Comparison of ENCODE assay signal across 10 cellular contexts in genomic region chr19:50719566-50719965, GRCh38. TPM values are rescaled to one million over a fixed set of nuclear protein-coding genes. Genes with fewer than 3 reads are reported as not detected.
DNase-seq lines count a peak whose midpoint lies in the region; ATAC-seq, FAIRE-seq and TF ChIP-seq lines count a peak whose summit lies in the region.
"Had no signal": no experiment of that assay in that cellular context is flagged by ENCODE, and none has a peak within 500 bp of the region (broad histone marks: within the 10 kb centered on the region; RNA-seq: fewer than 3 reads in every experiment).

Gene SHANK1, minus strand, starts transcription at chr19:50719802. Its CDS starts 2,883 bp downstream, at chr19:50716919.

- dilution Hi-C loops in keratinocyte (cut with MboI; ENCODE audit: extremely low pct_ligation_motif_present, low sequenced_read_pairs): no loop called here

- no peak for DNase-seq in activated T-cell treated with anti-CD3 and anti-CD28 coated beads, Interleukin-2, amount 50 U/mL, for 4 hours
- no peak for DNase-seq in activated T-cell treated with anti-CD3 and anti-CD28 coated beads, Interleukin-2, amount 50 U/mL, for 48 hours
- no peak for DNase-seq in activated naive CD8-positive, alpha-beta T cell treated with anti-CD3 and anti-CD28 coated beads, Interleukin-2, amount 10 ng/mL, durations not matched to agents 7 days and 5 days
- DNase-seq in keratinocyte (ENCODE audit: low read depth, low spot score) (no peak), SHP77 (lab: John Stamatoyannopoulos, UW) (no peak), CD1c-positive myeloid dendritic cell (ENCODE audit: extremely low spot score) (no peak)
- DNase-seq in activated naive CD4-positive, alpha-beta T cell treated with anti-CD3 and anti-CD28 coated beads, Interleukin-2, amount 50 U/mL, for 72 hours (ENCODE audit: low spot score in 2 of 2): no peak
- DNase-seq: DMS79 had no signal

- POLR2A ChIA-PET in activated naive CD8-positive, alpha-beta T cell treated with anti-CD3 and anti-CD28 coated beads, Interleukin-2, amount 10 ng/mL, durations not matched to agents 7 days and 5 days (lab: Charles Lee): no interaction called here

- peak within 1 kb of the TSS; percentile 22 for H3K4me2 ChIP-seq in keratinocyte (ENCODE audit: control insufficient read depth, extremely low read depth, insufficient read depth, low read depth, low read length)

- no peak for FAIRE-seq in keratinocyte (lab: Jason Lieb, UNC)
- FAIRE-seq: colon had no signal

- H3K36me3 ChIP-seq in keratinocyte (ENCODE audit: control insufficient read depth in 2 of 2, extremely low read depth in 1 of 2, insufficient read depth in 2 of 2, low read length in 2 of 2): no peaks in the 10 kb centered on the region
- H3K36me3 ChIP-seq in thymus (ENCODE audit: control insufficient read depth, insufficient read depth): no peaks in the 10 kb centered on the region

- H3K4me3 ChIP-seq in keratinocyte (ENCODE audit: control insufficient read depth in 2 of 3, extremely low read depth in 1 of 3, insufficient read depth in 2 of 3, low read depth in 1 of 3, low read length in 3 of 3) (peak within 1 kb of the TSS in 1 of 3 experiments; percentile 32), thymus (ENCODE audit: low read length) (peak within 1 kb of the TSS; percentile 41)

- H3K4me3 Mint-ChIP-seq in activated T-cell treated with anti-CD3 and anti-CD28 coated beads, Interleukin-2, amount 50 U/mL, for 4 hours: peak within 1 kb of the TSS; percentile 0
- H3K4me3 Mint-ChIP-seq in activated naive CD8-positive, alpha-beta T cell treated with anti-CD3 and anti-CD28 coated beads, Interleukin-2, amount 10 ng/mL, durations not matched to agents 7 days and 5 days: peak within 1 kb of the TSS; percentile 3

- H3K9me3 Mint-ChIP-seq in activated T-cell treated with anti-CD3 and anti-CD28 coated beads, Interleukin-2, amount 50 U/mL, for 4 hours: no peaks in the 10 kb centered on the region
- H3K9me3 Mint-ChIP-seq in activated naive CD8-positive, alpha-beta T cell treated with anti-CD3 and anti-CD28 coated beads, Interleukin-2, amount 10 ng/mL, durations not matched to agents 7 days and 5 days: no peaks in the 10 kb centered on the region
- H3K9me3 Mint-ChIP-seq in activated naive CD4-positive, alpha-beta T cell treated with anti-CD3 and anti-CD28 coated beads, Interleukin-2, amount 50 U/mL, for 72 hours: no peaks in the 10 kb centered on the region

- no peak for ATAC-seq in activated T-cell treated with anti-CD3 and anti-CD28 coated beads, Interleukin-2, amount 50 U/mL, for 4 hours
- ATAC-seq in activated naive CD8-positive, alpha-beta T cell treated with anti-CD3 and anti-CD28 coated beads, Interleukin-2, amount 10 ng/mL, durations not matched to agents 7 days and 5 days (ENCODE audit: low read depth): no peak
- ATAC-seq in activated naive CD4-positive, alpha-beta T cell treated with anti-CD3 and anti-CD28 coated beads, Interleukin-2, amount 50 U/mL, for 72 hours: no peak

- H3K4me1 Mint-ChIP-seq in activated T-cell treated with anti-CD3 and anti-CD28 coated beads, Interleukin-2, amount 50 U/mL, for 4 hours (ENCODE audit: low read depth): peaks cover 17% of the 10 kb centered on the region
- H3K4me1 Mint-ChIP-seq in activated naive CD8-positive, alpha-beta T cell treated with anti-CD3 and anti-CD28 coated beads, Interleukin-2, amount 10 ng/mL, durations not matched to agents 7 days and 5 days: peaks cover 8% of the 10 kb centered on the region

- no peaks in the 10 kb centered on the region for H3K9me3 ChIP-seq in keratinocyte (ENCODE audit: control insufficient read depth, low read depth, low read length)
- H3K9me3 ChIP-seq in thymus (ENCODE audit: control insufficient read depth): no peaks in the 10 kb centered on the region

- no peaks in the 10 kb centered on the region for H3K36me3 Mint-ChIP-seq in activated T-cell treated with anti-CD3 and anti-CD28 coated beads, Interleukin-2, amount 50 U/mL, for 4 hours (ENCODE audit: insufficient read depth)
- H3K36me3 Mint-ChIP-seq in activated naive CD8-positive, alpha-beta T cell treated with anti-CD3 and anti-CD28 coated beads, Interleukin-2, amount 10 ng/mL, durations not matched to agents 7 days and 5 days: no peaks in the 10 kb centered on the region
- H3K36me3 Mint-ChIP-seq in activated naive CD4-positive, alpha-beta T cell treated with anti-CD3 and anti-CD28 coated beads, Interleukin-2, amount 50 U/mL, for 72 hours: peaks cover 0 to 4% of the 10 kb centered on the region in 2 donors

- no peak within 1 kb of the TSS for H3K27ac ChIP-seq in keratinocyte (ENCODE audit: control insufficient read depth, insufficient read depth, low read length)
- no peak within 1 kb of the TSS for H3K27ac ChIP-seq in thymus (ENCODE audit: low read depth)

- H4K20me1 ChIP-seq in keratinocyte (ENCODE audit: control insufficient read depth, extremely low read depth, insufficient read depth, low read length): peaks cover 4% of the 10 kb centered on the region

- H2AFZ ChIP-seq in keratinocyte (ENCODE audit: control insufficient read depth, low read length): no peak within 1 kb of the TSS

- WGBS in thymus: 3% methylated on average over 30 of the region's 47 CpGs

- H3K27me3 ChIP-seq in keratinocyte (ENCODE audit: control insufficient read depth, extremely low read depth, insufficient read depth, low read length) (peaks cover 35% of the 10 kb centered on the region), thymus (ENCODE audit: control insufficient read depth, insufficient read depth) (peaks cover 38% of the 10 kb centered on the region)

- peaks cover 7% of the 10 kb centered on the region for H3K4me1 ChIP-seq in keratinocyte (ENCODE audit: control insufficient read depth, extremely low read depth, insufficient read depth, low read length)
- peaks cover 15% of the 10 kb centered on the region for H3K4me1 ChIP-seq in thymus (ENCODE audit: control insufficient read depth, insufficient read depth, low read length)

- no peak within 1 kb of the TSS for H3K27ac Mint-ChIP-seq in activated naive CD8-positive, alpha-beta T cell treated with anti-CD3 and anti-CD28 coated beads, Interleukin-2, amount 10 ng/mL, durations not matched to agents 7 days and 5 days
- H3K27ac Mint-ChIP-seq in activated naive CD4-positive, alpha-beta T cell treated with anti-CD3 and anti-CD28 coated beads, Interleukin-2, amount 50 U/mL, for 72 hours: no peak within 1 kb of the TSS

- no peak for TF ChIP-seq CTCF in keratinocyte (optimal IDR thresholded peaks at IDR 0.05 in 1 of 3, IDR thresholded peaks at IDR 0.05 in 1 of 3, conservative IDR thresholded peaks at IDR 0.05 in 1 of 3; ENCODE audit: extremely low read depth in 1 of 3, insufficient read depth in 2 of 3, low read length in 3 of 3)

- no peaks in the 10 kb centered on the region for H3K9me1 ChIP-seq in keratinocyte (ENCODE audit: control insufficient read depth, extremely low read depth, insufficient read depth, low read length)

- H3K9ac ChIP-seq in keratinocyte (ENCODE audit: control insufficient read depth, extremely low read depth, insufficient read depth, low read length): no peak within 1 kb of the TSS

- peaks cover 72% of the 10 kb centered on the region for H3K27me3 Mint-ChIP-seq in activated T-cell treated with anti-CD3 and anti-CD28 coated beads, Interleukin-2, amount 50 U/mL, for 4 hours (ENCODE audit: low read depth)
- peaks cover 43% of the 10 kb centered on the region for H3K27me3 Mint-ChIP-seq in activated naive CD8-positive, alpha-beta T cell treated with anti-CD3 and anti-CD28 coated beads, Interleukin-2, amount 10 ng/mL, durations not matched to agents 7 days and 5 days

- H3K79me2 ChIP-seq in keratinocyte (ENCODE audit: control insufficient read depth, insufficient read depth, low read length): no peaks in the 10 kb centered on the region

RNA-seq across cellular contexts. Expression of gene SHANK1, which starts in this region (rescaled TPM):
- total RNA-seq in activated T-cell treated with anti-CD3 and anti-CD28 coated beads, Interleukin-2, amount 50 U/mL, for 4 hours: under 1 TPM in 1 of 3 donors, not detected in 2; 0.03 TPM
- not detected for total RNA-seq in activated naive CD8-positive, alpha-beta T cell treated with anti-CD3 and anti-CD28 coated beads, Interleukin-2, amount 10 ng/mL, durations not matched to agents 7 days and 5 days
- polyA plus RNA-seq in keratinocyte (0.10 to 0.82 TPM (median 0.51 TPM) in 3 replicates), thymus (0.39 TPM)
- polyA plus RNA-seq in keratinocyte (2011; ENCODE audit: low read depth): 0.24 TPM
- 0.46 and 1.1 TPM in 2 replicates for polyA plus RNA-seq in keratinocyte (2011; cell fraction: cytosol; rRNA removed)
- polyA plus RNA-seq in keratinocyte (2011; cell fraction: nucleus; rRNA removed): 0.98 and 1.4 TPM in 2 replicates
- 0.17 and 0.56 TPM in 2 replicates for polyA plus RNA-seq in keratinocyte (2012; ENCODE audit: low replicate concordance)
- 0.20 to 0.66 TPM (median 0.29 TPM) in 3 replicates for polyA minus RNA-seq in keratinocyte
- polyA minus RNA-seq in keratinocyte (2011; cell fraction: cytosol; rRNA and poly(A)+ RNA removed): 1.3 TPM
- polyA minus RNA-seq in keratinocyte (2011; cell fraction: nucleus; rRNA and poly(A)+ RNA removed): 0.21 and 0.31 TPM in 2 replicates
- total RNA-seq in activated naive CD4-positive, alpha-beta T cell treated with anti-CD3 and anti-CD28 coated beads, Interleukin-2, amount 50 U/mL, for 72 hours: under 1 TPM in 1 of 2 donors, not detected in 1; 0.14 TPM
